8 cellular contexts compared by ENCODE assay signal in genomic region chr19:14689598-14690503, GRCh38. TPM values are rescaled to one million over a fixed set of nuclear protein-coding genes. Genes with fewer than 3 reads are reported as not detected.
A peak's percentile ranks its signal among the peaks of the same experiment; 100 is the strongest.
DNase-seq lines count a peak whose midpoint lies in the region; ATAC-seq and TF ChIP-seq lines count a peak whose summit lies in the region.

Gene ZNF333 (plus strand): TSS chr19:14690048. CDS start chr19:14693492, 3,444 bp downstream.

- no peaks in the 10 kb centered on the region for H3K9me3 Mint-ChIP-seq in activated naive CD4-positive, alpha-beta T cell treated with anti-CD3 and anti-CD28 coated beads, Interleukin-2, amount 50 U/mL, for 72 hours

- H3K36me3 Mint-ChIP-seq in activated naive CD4-positive, alpha-beta T cell treated with anti-CD3 and anti-CD28 coated beads, Interleukin-2, amount 50 U/mL, for 72 hours = no peaks in the 10 kb centered on the region

- TF ChIP-seq CTCF in omental fat pad (IDR thresholded peaks at IDR 0.05) = no peak

- peak within 1 kb of the TSS; percentile 96 to 100 for H3K27ac Mint-ChIP-seq in activated naive CD4-positive, alpha-beta T cell treated with anti-CD3 and anti-CD28 coated beads, Interleukin-2, amount 50 U/mL, for 72 hours

- peak within 1 kb of the TSS; percentile 99 for H3K4me3 ChIP-seq in GM08714 (ENCODE audit: low read length)

- H3K27ac ChIP-seq in temporal lobe (ENCODE audit: low read depth, low read length) = peak within 1 kb of the TSS; percentile 71

- DNase-seq in NCI-H1048 (lab: John Stamatoyannopoulos, UW) (peak; percentile 80), glomerular visceral epithelial cell (ENCODE audit: extremely low spot score) (peak; percentile 94), omental fat pad (ENCODE audit: low spot score) (peak; percentile 99)
- peak; percentile 94 to 100 for DNase-seq in activated naive CD4-positive, alpha-beta T cell treated with anti-CD3 and anti-CD28 coated beads, Interleukin-2, amount 50 U/mL, for 72 hours (ENCODE audit: low spot score in 2 of 2)

- ATAC-seq in HG02571 (IDR thresholded peaks at IDR 0.05; ENCODE audit: unreplicated experiment) (peak; percentile 88), SK-N-SH treated with all-trans-retinoic acid at 6 μM for 48 hours (peak; percentile 98), omental fat pad (ENCODE audit: low FRiP score) (peak; percentile 99)
- ATAC-seq in activated naive CD4-positive, alpha-beta T cell treated with anti-CD3 and anti-CD28 coated beads, Interleukin-2, amount 50 U/mL, for 72 hours = peak; percentile 95 to 97

TF ChIP-seq in SK-N-SH treated with all-trans-retinoic acid at 6 μM for 48 hours, 23 proteins besides CTCF, POLR2A, EP300 and RAD21:
- TF ChIP-seq OSR1 (CRISPR knock-in tag; IDR thresholded peaks at IDR 0.05) (no peak), GLIS3 (CRISPR knock-in tag; IDR thresholded peaks at IDR 0.05) (no peak), PATZ1 (CRISPR knock-in tag; IDR thresholded peaks at IDR 0.05; ENCODE audit: borderline replicate concordance) (no peak), ZNF70 (CRISPR knock-in tag; IDR thresholded peaks at IDR 0.05) (no peak), ZFP30 (CRISPR knock-in tag; IDR thresholded peaks at IDR 0.05) (no peak), ARNTL (CRISPR knock-in tag; IDR thresholded peaks at IDR 0.05; ENCODE audit: borderline replicate concordance, low read depth) (no peak), PPARA (CRISPR knock-in tag; IDR thresholded peaks at IDR 0.05; ENCODE audit: borderline replicate concordance) (no peak), RARB (CRISPR knock-in tag; IDR thresholded peaks at IDR 0.05) (no peak), BACH2 (CRISPR knock-in tag; IDR thresholded peaks at IDR 0.05; ENCODE audit: borderline replicate concordance) (no peak), CSDC2 (CRISPR knock-in tag; IDR thresholded peaks at IDR 0.05) (no peak), ESRRG (CRISPR knock-in tag; IDR thresholded peaks at IDR 0.05) (no peak), SNAI2 (CRISPR knock-in tag; IDR thresholded peaks at IDR 0.05) (no peak), CSRNP3 (CRISPR knock-in tag; IDR thresholded peaks at IDR 0.05) (no peak), ZC3H10 (CRISPR knock-in tag; IDR thresholded peaks at IDR 0.05) (no peak), ZNF565 (CRISPR knock-in tag; conservative IDR thresholded peaks at IDR 0.05; ENCODE audit: low read depth) (no peak)

RNA-seq across cellular contexts. Expression of gene ZNF333, which starts in this region (rescaled TPM):
- 10 to 100 TPM; 12.1 to 49.7 TPM for total RNA-seq in activated naive CD4-positive, alpha-beta T cell treated with anti-CD3 and anti-CD28 coated beads, Interleukin-2, amount 50 U/mL, for 72 hours
- total RNA-seq in omental fat pad = 10 to 100 TPM; 13.0 to 35.2 (median 25.0) TPM
- 21.6 TPM for total RNA-seq in temporal lobe

Comparison
In these comparisons a context has a peak if more than half of its experiments do, and no peak if none do; other contexts are left out.
1. Peak in every context shown above with its lines: DNase-seq, ATAC-seq, H3K4me3 ChIP-seq and H3K27ac ChIP-seq.